In genomic region chr1:28208818-28209441, GRCh38 we compare ENCODE assay signal across 8 cellular contexts. TPM values are rescaled to one million over a fixed set of nuclear protein-coding genes. Genes with fewer than 3 reads are reported as not detected.
DNase-seq lines count a peak whose midpoint lies in the region; ATAC-seq and TF ChIP-seq lines count a peak whose summit lies in the region.

No MANE protein-coding gene starts in this region.

- H2BK5ac ChIP-seq in neuronal stem cell (ENCODE audit: low read length), result no peak overlapping the region

- H3K4me2 ChIP-seq in KMS-11 (no peak overlapping the region), neuronal stem cell (ENCODE audit: insufficient read depth, low read length, poor library complexity, severe bottlenecking) (no peak overlapping the region)

- WGBS in neuronal stem cell (ENCODE audit: extremely low coverage in 2 of 2, insufficient read length in 2 of 2, insufficient replicate concordance in 1 of 2), 2 donors, result no CpG with 5 or more reads among the region's 4 CpGs

- H2BK120ac ChIP-seq in neuronal stem cell (ENCODE audit: low read depth, low read length), result no peak overlapping the region

- H4K20me1 ChIP-seq in KMS-11 (ENCODE audit: insufficient read depth), result no peaks in the 10 kb centered on the region

- no peak overlapping the region for H3K4ac ChIP-seq in neuronal stem cell (ENCODE audit: low read length)

- H3K9me3 Mint-ChIP-seq in activated naive CD8-positive, alpha-beta T cell treated with anti-CD3 and anti-CD28 coated beads, Interleukin-2, amount 50 U/mL, for 24 hours, result no peaks in the 10 kb centered on the region

- TF ChIP-seq CTCF in KMS-11 (conservative IDR thresholded peaks at IDR 0.05; ENCODE audit: low read depth, low read length) (peak; percentile 67), cardiac muscle cell (IDR thresholded peaks at IDR 0.05; ENCODE audit: low read depth, low read length) (peak; percentile 76)

- H3K23ac ChIP-seq in neuronal stem cell (ENCODE audit: low read depth, low read length, poor library complexity), result no peak overlapping the region

- H3K27ac ChIP-seq in KMS-11, result no peak overlapping the region
- H3K27ac ChIP-seq in cardiac muscle cell, result peak overlapping the region; percentile 16
- no peak overlapping the region for H3K27ac ChIP-seq in neuronal stem cell (replicated peaks; ENCODE audit: low read length)

- H3K27ac Mint-ChIP-seq in activated naive CD8-positive, alpha-beta T cell treated with anti-CD3 and anti-CD28 coated beads, Interleukin-2, amount 50 U/mL, for 24 hours, result no peak overlapping the region

- H2AK5ac ChIP-seq in neuronal stem cell (ENCODE audit: low read depth, low read length), result no peak overlapping the region

- no peak overlapping the region for H3K18ac ChIP-seq in neuronal stem cell (ENCODE audit: low read length)

- H3K14ac ChIP-seq in neuronal stem cell (ENCODE audit: low read length), result no peak overlapping the region

- H3K9me3 ChIP-seq in cardiac muscle cell (ENCODE audit: low read depth) (no peaks in the 10 kb centered on the region), neuronal stem cell (replicated peaks in 1 of 2; ENCODE audit: control insufficient read depth in 2 of 2, insufficient read depth in 1 of 2, low read depth in 1 of 2, low read length in 2 of 2) (no peaks in the 10 kb centered on the region)

- no peaks in the 10 kb centered on the region for H3K36me3 ChIP-seq in KMS-11 (ENCODE audit: insufficient read depth)
- H3K36me3 ChIP-seq in cardiac muscle cell, result peaks cover 31% of the 10 kb centered on the region
- H3K36me3 ChIP-seq in neuronal stem cell (replicated peaks in 1 of 2; ENCODE audit: control insufficient read depth in 2 of 2, insufficient read depth in 2 of 2, low read length in 2 of 2), result peaks cover 15 to 91% of the 10 kb centered on the region in 2 donors

- H3K4me1 Mint-ChIP-seq in activated naive CD8-positive, alpha-beta T cell treated with anti-CD3 and anti-CD28 coated beads, Interleukin-2, amount 50 U/mL, for 24 hours, result no peaks in the 10 kb centered on the region

- no peaks in the 10 kb centered on the region for H3K27me3 Mint-ChIP-seq in activated naive CD8-positive, alpha-beta T cell treated with anti-CD3 and anti-CD28 coated beads, Interleukin-2, amount 50 U/mL, for 24 hours

- ATAC-seq in activated naive CD8-positive, alpha-beta T cell treated with anti-CD3 and anti-CD28 coated beads, Interleukin-2, amount 50 U/mL, for 24 hours, result peak; percentile 73

- H3K4me3 ChIP-seq in KMS-11 (IDR thresholded peaks at IDR 0.05; ENCODE audit: insufficient read depth, low read depth, low read length) (no peak overlapping the region), cardiac muscle cell (no peak overlapping the region), neuronal stem cell (ENCODE audit: low read length in 2 of 2) (no peak overlapping the region)

- H3K79me1 ChIP-seq in neuronal stem cell (ENCODE audit: low read depth, low read length), result no peaks in the 10 kb centered on the region

- no peak overlapping the region for H2BK15ac ChIP-seq in neuronal stem cell (ENCODE audit: low read length)

- H3K9ac ChIP-seq in KMS-11 (no peak overlapping the region), neuronal stem cell (ENCODE audit: low read depth, low read length, poor library complexity) (no peak overlapping the region)

- no peaks in the 10 kb centered on the region; the same call in 1 of the 2 replicates for H3K79me2 ChIP-seq in KMS-11 (ENCODE audit: insufficient read depth, low read depth)

- DNase-seq in DMS153 treated with DMSO at 0.1 percent for 48 hours (lab: John Stamatoyannopoulos, UW; ENCODE audit: unreplicated experiment) (peak; percentile 73), SK-MEL-5 (ENCODE audit: low read depth, low spot score) (peak; percentile 77), cardiac muscle cell (ENCODE audit: low read depth in 1 of 2, low spot score in 1 of 2) (peak; percentile 70 to 83), putamen (ENCODE audit: low spot score) (peak; percentile 74), neuronal stem cell (ENCODE audit: low spot score) (no peak), T1000 (lab: John Stamatoyannopoulos, UW) (no peak)
- DNase-seq in activated naive CD8-positive, alpha-beta T cell treated with anti-CD3 and anti-CD28 coated beads, Interleukin-2, amount 50 U/mL, for 24 hours, result peak; percentile 51

- no peak overlapping the region for H2AFZ ChIP-seq in KMS-11 (ENCODE audit: low read depth)
- H2AFZ ChIP-seq in neuronal stem cell (ENCODE audit: low read length), result no peak overlapping the region

- H3K27me3 ChIP-seq in KMS-11 (ENCODE audit: insufficient read depth, low read depth) (no peaks in the 10 kb centered on the region), cardiac muscle cell (no peaks in the 10 kb centered on the region), neuronal stem cell (ENCODE audit: control insufficient read depth in 3 of 3, insufficient read depth in 3 of 3, low read depth in 1 of 3, low read length in 3 of 3) (no peaks in the 10 kb centered on the region)

- H3K36me3 Mint-ChIP-seq in activated naive CD8-positive, alpha-beta T cell treated with anti-CD3 and anti-CD28 coated beads, Interleukin-2, amount 50 U/mL, for 24 hours (ENCODE audit: low read depth), result peaks cover 32% of the 10 kb centered on the region

- in situ Hi-C loops in SK-MEL-5 (cut with HindIII; ENCODE audit: low pct_unique_long_range_greater_than_20kb, low sequenced_read_pairs), result no loop called here

- H4K8ac ChIP-seq in neuronal stem cell (ENCODE audit: low read depth, low read length), result no peak overlapping the region

- no peaks in the 10 kb centered on the region for H3K4me1 ChIP-seq in KMS-11 (ENCODE audit: low read depth, poor library complexity, severe bottlenecking)
- no peaks in the 10 kb centered on the region for H3K4me1 ChIP-seq in cardiac muscle cell (ENCODE audit: low read depth)
- H3K4me1 ChIP-seq in neuronal stem cell (ENCODE audit: control insufficient read depth in 2 of 2, insufficient read depth in 1 of 2, low read depth in 1 of 2, low read length in 2 of 2), result no peaks in the 10 kb centered on the region

- H4K91ac ChIP-seq in neuronal stem cell (ENCODE audit: low read depth, low read length, poor library complexity), result no peak overlapping the region

- no peak overlapping the region for H2BK12ac ChIP-seq in neuronal stem cell (ENCODE audit: low read length)

- no peak overlapping the region for H3K4me3 Mint-ChIP-seq in activated naive CD8-positive, alpha-beta T cell treated with anti-CD3 and anti-CD28 coated beads, Interleukin-2, amount 50 U/mL, for 24 hours

RNA-seq across cellular contexts. Expression of gene DNAJC8, which starts 23.9 kb away (rescaled TPM):
- 133 and 136 TPM in 2 replicates for total RNA-seq in SK-MEL-5 (2014; rRNA removed; shearing (Covaris generic))
- polyA plus RNA-seq in SK-MEL-5 (2015; cell fraction: cytosol; rRNA removed), result 86.1 and 98.8 TPM in 2 replicates
- 91.1 and 136 TPM in 2 replicates for polyA plus RNA-seq in SK-MEL-5 (2015; cell fraction: nucleus; rRNA removed)
- 51.9 and 72.3 TPM in 2 replicates for total RNA-seq in cardiac muscle cell
- 117 and 137 TPM in 2 replicates for polyA plus RNA-seq in cardiac muscle cell
- polyA plus RNA-seq in neuronal stem cell (2013, experiment 1 of 2), result 158 TPM
- 155 TPM for polyA plus RNA-seq in neuronal stem cell (2013, experiment 2 of 2)

RNA-seq across cellular contexts. Expression of gene ATP5IF1, which starts 27.0 kb away (rescaled TPM):
- 34.9 and 37.2 TPM in 2 replicates for total RNA-seq in SK-MEL-5 (2014; rRNA removed; shearing (Covaris generic))
- 53.3 and 98.9 TPM in 2 replicates for polyA plus RNA-seq in SK-MEL-5 (2015; cell fraction: cytosol; rRNA removed)
- 33.2 and 43.8 TPM in 2 replicates for polyA plus RNA-seq in SK-MEL-5 (2015; cell fraction: nucleus; rRNA removed)
- total RNA-seq in cardiac muscle cell, result 1,032 and 1,070 TPM in 2 replicates
- 966 and 1,056 TPM in 2 replicates for polyA plus RNA-seq in cardiac muscle cell
- 448 TPM for polyA plus RNA-seq in neuronal stem cell (2013, experiment 1 of 2)
- 456 TPM for polyA plus RNA-seq in neuronal stem cell (2013, experiment 2 of 2)

RNA-seq across cellular contexts. Expression of gene PTAFR, which starts 32.4 kb away (rescaled TPM):
- total RNA-seq in SK-MEL-5 (2014; rRNA removed; shearing (Covaris generic)), result 0.24 and 0.29 TPM in 2 replicates
- polyA plus RNA-seq in SK-MEL-5 (2015; cell fraction: cytosol; rRNA removed), result 0.37 and 0.87 TPM in 2 replicates
- polyA plus RNA-seq in SK-MEL-5 (2015; cell fraction: nucleus; rRNA removed), result 0.20 and 0.39 TPM in 2 replicates
- 0.07 and 0.09 TPM in 2 replicates for total RNA-seq in cardiac muscle cell
- polyA plus RNA-seq in cardiac muscle cell, result not detected in 2 replicates
- 0.04 TPM for polyA plus RNA-seq in neuronal stem cell (2013, experiment 1 of 2)
- 0.03 TPM for polyA plus RNA-seq in neuronal stem cell (2013, experiment 2 of 2)

RNA-seq across cellular contexts. Expression of gene SESN2, which starts 50.4 kb away (rescaled TPM):
- 33.5 and 43.1 TPM in 2 replicates for total RNA-seq in SK-MEL-5 (2014; rRNA removed; shearing (Covaris generic))
- polyA plus RNA-seq in SK-MEL-5 (2015; cell fraction: cytosol; rRNA removed), result 89.7 and 99.2 TPM in 2 replicates
- 63.3 and 64.8 TPM in 2 replicates for polyA plus RNA-seq in SK-MEL-5 (2015; cell fraction: nucleus; rRNA removed)
- total RNA-seq in cardiac muscle cell, result 22.3 and 24.6 TPM in 2 replicates
- polyA plus RNA-seq in cardiac muscle cell, result 24.5 and 24.8 TPM in 2 replicates
- polyA plus RNA-seq in neuronal stem cell (2013, experiment 1 of 2), result 15.8 TPM
- 15.7 TPM for polyA plus RNA-seq in neuronal stem cell (2013, experiment 2 of 2)

Comparison
In these comparisons a context has a peak if more than half of its experiments do, and no peak if none do; other contexts are left out.
1. DNase-seq: peak in DMS153 treated with DMSO at 0.1 percent for 48 hours (single experiment), SK-MEL-5 (single experiment), activated naive CD8-positive, alpha-beta T cell treated with anti-CD3 and anti-CD28 coated beads, Interleukin-2, amount 50 U/mL, for 24 hours (single experiment), cardiac muscle cell (2 of 2) and putamen (single experiment); none in neuronal stem cell (single experiment) and T1000 (single experiment).
2. RNA of gene ATP5IF1, which starts 27.0 kb away (total RNA-seq): 1,032 to 1,070 TPM in cardiac muscle cell; 34.9 to 37.2 TPM in SK-MEL-5; every median in the first group is over 10 times any median in the second.